In the genomic region with DNA sequence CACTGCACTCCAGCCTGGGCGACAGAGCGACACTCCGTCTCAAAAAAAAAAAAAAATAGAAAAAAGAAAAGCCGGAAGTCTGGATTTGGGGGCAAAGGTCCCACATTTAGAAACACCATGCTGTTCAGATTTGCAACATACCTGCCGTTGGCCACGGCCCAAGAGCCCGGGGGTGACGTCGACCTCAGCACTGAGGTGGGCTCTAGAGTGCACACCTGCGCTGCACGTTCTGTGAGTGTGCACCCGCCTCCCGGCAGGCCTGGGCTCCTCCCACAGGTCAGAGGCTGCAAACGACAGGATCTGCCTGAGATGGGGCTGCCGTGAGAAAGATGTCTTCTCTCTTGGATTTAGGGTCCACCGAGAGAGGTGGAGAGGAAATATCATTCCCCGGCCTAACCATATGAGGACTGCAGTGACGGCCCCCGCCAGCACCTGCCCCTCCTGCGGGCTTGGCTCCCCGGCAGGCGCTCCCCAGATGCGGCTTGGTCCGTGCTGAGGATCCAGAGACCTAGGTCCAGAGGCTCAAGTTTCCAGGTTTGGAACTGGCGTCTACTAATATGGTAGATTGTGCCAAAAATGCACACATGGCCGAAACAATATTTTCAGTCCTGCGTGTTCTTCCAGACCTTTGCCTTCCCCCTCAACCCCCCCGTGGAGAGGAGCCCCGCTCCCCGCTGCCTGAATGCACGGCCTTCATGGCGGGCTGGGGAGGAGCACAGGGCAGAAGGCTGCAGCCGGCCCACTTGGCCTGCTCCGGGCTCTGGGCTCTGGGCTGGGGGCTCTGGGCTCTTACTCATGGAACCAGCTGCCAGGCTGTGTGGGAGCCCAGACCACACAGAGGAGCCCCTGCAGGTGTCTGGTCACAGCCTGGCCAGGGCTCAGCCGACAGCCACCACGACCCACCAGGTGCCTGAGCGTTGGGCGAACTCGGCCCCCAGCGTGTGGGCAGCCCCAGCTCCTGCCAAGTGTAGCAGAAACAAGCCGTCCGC, we compare ENCODE assay signal across 11 cellular contexts. TPM values are rescaled to one million over a fixed set of nuclear protein-coding genes. Genes with fewer than 3 reads are reported as not detected.
DNase-seq lines count a peak whose midpoint lies in the region; ATAC-seq, FAIRE-seq and TF ChIP-seq lines count a peak whose summit lies in the region.
"Had no signal": no experiment of that assay in that cellular context is flagged by ENCODE, and none has a peak within 500 bp of the region (broad histone marks: within the 10 kb centered on the region; RNA-seq: fewer than 3 reads in every experiment).

No MANE protein-coding gene starts in this region.

- H3K4me2 ChIP-seq in A549 (peak overlapping the region; percentile 72), keratinocyte (ENCODE audit: control insufficient read depth, extremely low read depth, insufficient read depth, low read depth, low read length) (peak overlapping the region; percentile 41)

- no peak overlapping the region for H3K4me3 ChIP-seq in A549
- no peak overlapping the region for H3K4me3 ChIP-seq in keratinocyte (ENCODE audit: control insufficient read depth in 2 of 3, extremely low read depth in 1 of 3, insufficient read depth in 2 of 3, low read depth in 1 of 3, low read length in 3 of 3)
- H3K4me3 ChIP-seq: GM12878, skin epidermis had no signal

- TF ChIP-seq CTCF in A549 (IDR thresholded peaks at IDR 0.05) (no peak), keratinocyte (optimal IDR thresholded peaks at IDR 0.05 in 1 of 3, IDR thresholded peaks at IDR 0.05 in 1 of 3, conservative IDR thresholded peaks at IDR 0.05 in 1 of 3; ENCODE audit: extremely low read depth in 1 of 3, insufficient read depth in 2 of 3, low read length in 3 of 3) (no peak), D721Med (IDR thresholded peaks at IDR 0.05; ENCODE audit: insufficient read depth, missing control alignments) (no peak)
- no peak for TF ChIP-seq CTCF in CD4-positive, alpha-beta T cell (IDR thresholded peaks at IDR 0.05)

- no peaks in the 10 kb centered on the region for H4K20me1 ChIP-seq in keratinocyte (ENCODE audit: control insufficient read depth, extremely low read depth, insufficient read depth, low read length)

- H3K4me1 ChIP-seq in A549 (peaks cover 21% of the 10 kb centered on the region; the same call in 2 of the 3 replicates), keratinocyte (ENCODE audit: control insufficient read depth, extremely low read depth, insufficient read depth, low read length) (peaks cover 27% of the 10 kb centered on the region)

- H3K9me3 Mint-ChIP-seq in CD4-positive, alpha-beta T cell = no peaks in the 10 kb centered on the region

- H3K27ac ChIP-seq in A549 (no peak overlapping the region), keratinocyte (ENCODE audit: control insufficient read depth, insufficient read depth, low read length) (no peak overlapping the region)
- H3K27ac ChIP-seq in CD4-positive, alpha-beta T cell (ENCODE audit: low read depth, low read length) = no peak overlapping the region

- H3K9me1 ChIP-seq in keratinocyte (ENCODE audit: control insufficient read depth, extremely low read depth, insufficient read depth, low read length) = no peaks in the 10 kb centered on the region

- no peaks in the 10 kb centered on the region for H3K36me3 Mint-ChIP-seq in CD4-positive, alpha-beta T cell (ENCODE audit: low read depth)

- no peak for ATAC-seq in A549
- ATAC-seq in CD4-positive, alpha-beta T cell (ENCODE audit: poor library complexity) = peak; percentile 20

- H3K9ac ChIP-seq in keratinocyte (ENCODE audit: control insufficient read depth, extremely low read depth, insufficient read depth, low read length) = no peak overlapping the region

- H3K9me3 ChIP-seq in A549 = no peaks in the 10 kb centered on the region
- H3K9me3 ChIP-seq in CD4-positive, alpha-beta T cell (ENCODE audit: control insufficient read depth, low read length) = no peaks in the 10 kb centered on the region
- no peaks in the 10 kb centered on the region for H3K9me3 ChIP-seq in keratinocyte (ENCODE audit: control insufficient read depth, low read depth, low read length)

- H3K36me3 ChIP-seq in keratinocyte (ENCODE audit: control insufficient read depth in 2 of 2, extremely low read depth in 1 of 2, insufficient read depth in 2 of 2, low read length in 2 of 2) = no peaks in the 10 kb centered on the region

- CTCF ChIA-PET in A549 (lab: Yijun Ruan, JAX) = interaction anchor here (0.8 to 5.9 kb wide), 7 partner anchors 11 to 184 kb away, joined by 3 to 70 read pairs (median 4); no protein-coding TSS in a partner anchor
- CTCF ChIA-PET in CD4-positive, alpha-beta T cell (lab: Charles Lee) = interaction anchor here (0.6 to 1.3 kb wide), 6 partner anchors 9 to 184 kb away, joined by 3 to 4 read pairs (median 3); no protein-coding TSS in a partner anchor

- no peak for TF ChIP-seq RAD21 in A549 (conservative IDR thresholded peaks at IDR 0.05 in 1 of 2, IDR thresholded peaks at IDR 0.05 in 1 of 2)

- TF ChIP-seq POLR2A in A549 (IDR thresholded peaks at IDR 0.05; ENCODE audit: low read length) = no peak

- H2AFZ ChIP-seq in keratinocyte (ENCODE audit: control insufficient read depth, low read length) = no peak overlapping the region

- dilution Hi-C loops in keratinocyte (cut with MboI; ENCODE audit: extremely low pct_ligation_motif_present, low sequenced_read_pairs) = no loop called here

- POLR2A ChIA-PET in A549 (lab: Yijun Ruan, JAX) = no interaction called here
- POLR2A ChIA-PET in CD4-positive, alpha-beta T cell (lab: Charles Lee) = interaction anchor here (0.6 to 1.5 kb wide), 17 partner anchors 8 to 277 kb away, joined by 3 to 14 read pairs (median 3); no protein-coding TSS in a partner anchor

- no peaks in the 10 kb centered on the region for H3K27me3 ChIP-seq in CD4-positive, alpha-beta T cell (ENCODE audit: control insufficient read depth, insufficient read depth, low read length)
- H3K27me3 ChIP-seq in keratinocyte (ENCODE audit: control insufficient read depth, extremely low read depth, insufficient read depth, low read length) = peaks cover 77% of the 10 kb centered on the region

- TF ChIP-seq EP300 in A549 (IDR thresholded peaks at IDR 0.05) = no peak

- peak overlapping the region; percentile 77 for H3K4me3 Mint-ChIP-seq in CD4-positive, alpha-beta T cell

- H3K27ac Mint-ChIP-seq in CD4-positive, alpha-beta T cell = peak overlapping the region; percentile 70

- 76% methylated on average over 34 of the region's 42 CpGs for WGBS in A549 (ENCODE audit: missing lambda C conversion rate)

- H3K79me2 ChIP-seq in keratinocyte (ENCODE audit: control insufficient read depth, insufficient read depth, low read length) = no peaks in the 10 kb centered on the region

- intact Hi-C loops in CD4-positive, alpha-beta T cell (cut with DNase I, micrococcal nuclease) = loop anchor here in 1 of 2 experiments (5.0 kb wide), 1 partner anchor 36 kb away; no protein-coding TSS in a partner anchor

- FAIRE-seq in A549 (lab: Jason Lieb, UNC) (no peak), keratinocyte (lab: Jason Lieb, UNC) (no peak), D721Med (lab: Jason Lieb, UNC) (no peak)
- FAIRE-seq: colon, GM12878 had no signal

- peaks cover 39% of the 10 kb centered on the region for H3K4me1 Mint-ChIP-seq in CD4-positive, alpha-beta T cell (ENCODE audit: low read depth)

- H3K27me3 Mint-ChIP-seq in CD4-positive, alpha-beta T cell = no peaks in the 10 kb centered on the region

- DNase-seq in A549 (ENCODE audit: low read depth in 1 of 2, low spot score in 1 of 2) (no peak), NCI-H774 (lab: John Stamatoyannopoulos, UW) (peak; percentile 13), keratinocyte (ENCODE audit: low read depth, low spot score) (no peak), D721Med (ENCODE audit: insufficient read length, low spot score) (no peak), Ammon's horn (ENCODE audit: low spot score) (no peak), MV-4-11 (lab: John Stamatoyannopoulos, UW) (no peak)
- DNase-seq in CD4-positive, alpha-beta T cell = no peak
- DNase-seq: T1000 had no signal

TF ChIP-seq in A549, 52 proteins besides CTCF, POLR2A, EP300 and RAD21 (continues in another document):
- TF ChIP-seq NFE2L2 (conservative IDR thresholded peaks at IDR 0.05; ENCODE audit: low read length) (no peak), EHF (CRISPR knock-in tag; IDR thresholded peaks at IDR 0.05) (no peak), SMC3 (IDR thresholded peaks at IDR 0.05) (no peak), HOXA7 (CRISPR knock-in tag; IDR thresholded peaks at IDR 0.05) (no peak), ZC3H11A (IDR thresholded peaks at IDR 0.05) (no peak)
- TF ChIP-seq, protein P1, sequence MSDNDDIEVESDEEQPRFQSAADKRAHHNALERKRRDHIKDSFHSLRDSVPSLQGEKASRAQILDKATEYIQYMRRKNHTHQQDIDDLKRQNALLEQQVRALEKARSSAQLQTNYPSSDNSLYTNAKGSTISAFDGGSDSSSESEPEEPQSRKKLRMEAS (IDR thresholded peaks at IDR 0.05) = no peak
- TF ChIP-seq, protein P2, sequence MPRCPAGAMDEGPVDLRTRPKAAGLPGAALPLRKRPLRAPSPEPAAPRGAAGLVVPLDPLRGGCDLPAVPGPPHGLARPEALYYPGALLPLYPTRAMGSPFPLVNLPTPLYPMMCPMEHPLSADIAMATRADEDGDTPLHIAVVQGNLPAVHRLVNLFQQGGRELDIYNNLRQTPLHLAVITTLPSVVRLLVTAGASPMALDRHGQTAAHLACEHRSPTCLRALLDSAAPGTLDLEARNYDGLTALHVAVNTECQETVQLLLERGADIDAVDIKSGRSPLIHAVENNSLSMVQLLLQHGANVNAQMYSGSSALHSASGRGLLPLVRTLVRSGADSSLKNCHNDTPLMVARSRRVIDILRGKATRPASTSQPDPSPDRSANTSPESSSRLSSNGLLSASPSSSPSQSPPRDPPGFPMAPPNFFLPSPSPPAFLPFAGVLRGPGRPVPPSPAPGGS (IDR thresholded peaks at IDR 0.05) = no peak
- TF ChIP-seq, protein P3, sequence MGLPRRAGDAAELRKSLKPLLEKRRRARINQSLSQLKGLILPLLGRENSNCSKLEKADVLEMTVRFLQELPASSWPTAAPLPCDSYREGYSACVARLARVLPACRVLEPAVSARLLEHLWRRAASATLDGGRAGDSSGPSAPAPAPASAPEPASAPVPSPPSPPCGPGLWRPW (IDR thresholded peaks at IDR 0.05) = no peak

RNA-seq across cellular contexts. Expression of a gene that starts 58.8 kb away (rescaled TPM):
- polyA plus RNA-seq in A549 (2011; rRNA removed) (2.7 and 3.0 TPM in 2 replicates), A549 (2017; fragmentation: RNase III; extraction: RNeasy Plus Mini Kit Qiagen cat#74134 plus additional on column Dnase treatment) (28.5 to 37.8 TPM (median 32.8 TPM) in 3 replicates), keratinocyte (0.89 to 3.7 TPM (median 2.2 TPM) in 3 replicates)
- polyA plus RNA-seq in A549 (2012; cell fraction: cytosol; rRNA removed) = 13.4 and 22.4 TPM in 2 replicates
- 53.8 and 59.8 TPM in 2 replicates for polyA plus RNA-seq in A549 (2012; cell fraction: nucleus; rRNA removed)
- polyA minus RNA-seq in A549 (2011; rRNA and poly(A)+ RNA removed) = 3.4 and 3.6 TPM in 2 replicates
- total RNA-seq in CD4-positive, alpha-beta T cell = 10 to 100 TPM; 75.8 to 80.7 TPM
- polyA plus RNA-seq in keratinocyte (2011; ENCODE audit: low read depth) = 5.8 TPM
- polyA plus RNA-seq in keratinocyte (2011; cell fraction: cytosol; rRNA removed) = 2.1 and 6.2 TPM in 2 replicates
- polyA plus RNA-seq in keratinocyte (2011; cell fraction: nucleus; rRNA removed) = 15.4 and 18.2 TPM in 2 replicates
- 18.4 and 36.3 TPM in 2 replicates for polyA plus RNA-seq in keratinocyte (2012; ENCODE audit: low replicate concordance)
- 1.0 to 8.6 TPM (median 1.3 TPM) in 3 replicates for polyA minus RNA-seq in keratinocyte
- 13.8 TPM for polyA minus RNA-seq in keratinocyte (2011; cell fraction: cytosol; rRNA and poly(A)+ RNA removed)
- polyA minus RNA-seq in keratinocyte (2011; cell fraction: nucleus; rRNA and poly(A)+ RNA removed) = 11.8 and 14.3 TPM in 2 replicates
